In genomic region chr2:237600205-237600846, GRCh38 we compare ENCODE assay signal across 1 cellular context.
TF ChIP-seq lines count a peak whose summit lies in the region.

No MANE protein-coding gene starts in this region.

TF ChIP-seq in HepG2, 621 proteins besides CTCF, POLR2A, EP300 and RAD21 (continued from another document and continues in another):
- no peak for TF ChIP-seq ZNF781 (CRISPR knock-in tag; IDR thresholded peaks at IDR 0.05; ENCODE audit: borderline replicate concordance, not compliant biosample characterization)
- peak; percentile 74 for TF ChIP-seq ERF (CRISPR knock-in tag; IDR thresholded peaks at IDR 0.05)
- TF ChIP-seq HOMEZ (CRISPR knock-in tag; IDR thresholded peaks at IDR 0.05; ENCODE audit: low read depth), result no peak
- peak; percentile 45; the same call in 1 of the 2 replicates for TF ChIP-seq ARHGAP35 (CRISPR knock-in tag; IDR thresholded peaks at IDR 0.05; ENCODE audit: borderline replicate concordance)
- TF ChIP-seq IRF2 (CRISPR knock-in tag; IDR thresholded peaks at IDR 0.05), result peak; percentile 55
- no peak for TF ChIP-seq RARG (CRISPR knock-in tag; IDR thresholded peaks at IDR 0.05; ENCODE audit: low read depth)
- TF ChIP-seq ZNF563 (CRISPR knock-in tag; IDR thresholded peaks at IDR 0.05), result no peak
- peak; percentile 36 for TF ChIP-seq ZNF18 (CRISPR knock-in tag; IDR thresholded peaks at IDR 0.05; ENCODE audit: insufficient replicate concordance)
- peak; percentile 42; the same call in 1 of the 2 replicates for TF ChIP-seq MLX (CRISPR knock-in tag; IDR thresholded peaks at IDR 0.05)
- peak; percentile 33; the same call in 1 of the 2 replicates for TF ChIP-seq ZNF263 (CRISPR knock-in tag; IDR thresholded peaks at IDR 0.05)
- no peak for TF ChIP-seq ZFYVE20 (CRISPR knock-in tag; IDR thresholded peaks at IDR 0.05; ENCODE audit: borderline replicate concordance, low read depth)
- peak; percentile 26; the same call in 1 of the 2 replicates for TF ChIP-seq ZNF547 (CRISPR knock-in tag; IDR thresholded peaks at IDR 0.05)
- 0 out of 2 replicates have a peak, but pooled peaks have one; percentile 28 for TF ChIP-seq ZC3H13 (CRISPR knock-in tag; IDR thresholded peaks at IDR 0.05)
- no peak for TF ChIP-seq ONECUT2 (CRISPR knock-in tag; IDR thresholded peaks at IDR 0.05)
- TF ChIP-seq ZFP37 (CRISPR knock-in tag; IDR thresholded peaks at IDR 0.05; ENCODE audit: borderline replicate concordance), result 0 out of 2 replicates have a peak, but pooled peaks have one; percentile 81
- peak; percentile 52; the same call in 1 of the 2 replicates for TF ChIP-seq MYC (CRISPR knock-in tag; IDR thresholded peaks at IDR 0.05; ENCODE audit: borderline replicate concordance)
- 0 out of 2 replicates have a peak, but pooled peaks have one; percentile 29 for TF ChIP-seq SOX5 (CRISPR knock-in tag; IDR thresholded peaks at IDR 0.05; ENCODE audit: borderline replicate concordance)
- 0 out of 2 replicates have a peak, but pooled peaks have one; percentile 50 for TF ChIP-seq ZNF446 (CRISPR knock-in tag; IDR thresholded peaks at IDR 0.05)
- TF ChIP-seq ZNF580 (CRISPR knock-in tag; IDR thresholded peaks at IDR 0.05; ENCODE audit: borderline replicate concordance, low read depth), result peak; percentile 62; the same call in 1 of the 2 replicates
- no peak for TF ChIP-seq ZNF740 (CRISPR knock-in tag; IDR thresholded peaks at IDR 0.05)
- TF ChIP-seq CCAR2 (optimal IDR thresholded peaks at IDR 0.05; ENCODE audit: low read depth, low read length), result no peak
- 0 out of 2 replicates have a peak, but pooled peaks have one; percentile 46 for TF ChIP-seq ZNF709 (CRISPR knock-in tag; IDR thresholded peaks at IDR 0.05)
- no peak; the same call in 1 of the 2 replicates for TF ChIP-seq ZNF792 (CRISPR knock-in tag; IDR thresholded peaks at IDR 0.05)
- peak; percentile 12; the same call in 1 of the 2 replicates for TF ChIP-seq PATZ1 (CRISPR knock-in tag; IDR thresholded peaks at IDR 0.05)
- no peak for TF ChIP-seq ATF3 (CRISPR knock-in tag; IDR thresholded peaks at IDR 0.05)
- TF ChIP-seq ZSCAN21 (CRISPR knock-in tag; IDR thresholded peaks at IDR 0.05; ENCODE audit: borderline replicate concordance), result peak; percentile 72; the same call in 1 of the 2 replicates
- TF ChIP-seq ZNF567 (CRISPR knock-in tag; IDR thresholded peaks at IDR 0.05; ENCODE audit: borderline replicate concordance), result peak; percentile 28; the same call in 1 of the 2 replicates
- no peak for TF ChIP-seq ZKSCAN5 (CRISPR knock-in tag; IDR thresholded peaks at IDR 0.05)
- peak; percentile 45; the same call in 1 of the 2 replicates for TF ChIP-seq TARDBP (CRISPR knock-in tag; IDR thresholded peaks at IDR 0.05)
- TF ChIP-seq LCORL (IDR thresholded peaks at IDR 0.05), result no peak
- no peak; the same call in 1 of the 2 replicates for TF ChIP-seq LCORL (CRISPR knock-in tag; IDR thresholded peaks at IDR 0.05)
- TF ChIP-seq GABPA (IDR thresholded peaks at IDR 0.05; ENCODE audit: low read depth, low read length), result no peak
- TF ChIP-seq GABPA (CRISPR knock-in tag; IDR thresholded peaks at IDR 0.05; ENCODE audit: low read depth), result peak; percentile 65
- TF ChIP-seq SIN3A (IDR thresholded peaks at IDR 0.05; ENCODE audit: borderline replicate concordance, low read depth, low read length), result no peak
- TF ChIP-seq GATA4 (IDR thresholded peaks at IDR 0.05; ENCODE audit: borderline replicate concordance, low read depth), result no peak
- TF ChIP-seq ZNF44 (CRISPR knock-in tag; IDR thresholded peaks at IDR 0.05), result no peak
- peak; percentile 65; the same call in 1 of the 2 replicates for TF ChIP-seq YEATS4 (CRISPR knock-in tag; IDR thresholded peaks at IDR 0.05; ENCODE audit: borderline replicate concordance)
- TF ChIP-seq NFATC3 (CRISPR knock-in tag; IDR thresholded peaks at IDR 0.05), result 0 out of 2 replicates have a peak, but pooled peaks have one; percentile 27
- TF ChIP-seq ZBTB37 (CRISPR knock-in tag; IDR thresholded peaks at IDR 0.05), result no peak
- 0 out of 2 replicates have a peak, but pooled peaks have one; percentile 46 for TF ChIP-seq CC2D1A (CRISPR knock-in tag; IDR thresholded peaks at IDR 0.05)
- TF ChIP-seq ZNF274 (CRISPR knock-in tag; IDR thresholded peaks at IDR 0.05), result peak; percentile 65; the same call in 1 of the 2 replicates
- peak; percentile 67 for TF ChIP-seq HOXA5 (CRISPR knock-in tag; IDR thresholded peaks at IDR 0.05)
- peak; percentile 23; the same call in 1 of the 2 replicates for TF ChIP-seq YEATS2 (CRISPR knock-in tag; IDR thresholded peaks at IDR 0.05; ENCODE audit: borderline replicate concordance)
- peak; percentile 95 for TF ChIP-seq ZNF687 (CRISPR knock-in tag; IDR thresholded peaks at IDR 0.05)
- 0 out of 2 replicates have a peak, but pooled peaks have one; percentile 31 for TF ChIP-seq ZNF256 (CRISPR knock-in tag; conservative IDR thresholded peaks at IDR 0.05)
- TF ChIP-seq TAF1 (CRISPR knock-in tag; IDR thresholded peaks at IDR 0.05), result peak; percentile 7; the same call in 1 of the 2 replicates
- TF ChIP-seq ZSCAN31 (CRISPR knock-in tag; IDR thresholded peaks at IDR 0.05; ENCODE audit: low read depth), result peak; percentile 26; the same call in 1 of the 2 replicates
- TF ChIP-seq ZBTB4 (CRISPR knock-in tag; IDR thresholded peaks at IDR 0.05; ENCODE audit: borderline replicate concordance), result peak; percentile 55; the same call in 1 of the 2 replicates
- peak; percentile 80 for TF ChIP-seq ZSCAN9 (CRISPR knock-in tag; IDR thresholded peaks at IDR 0.05; ENCODE audit: borderline replicate concordance)
- peak; percentile 35; the same call in 1 of the 2 replicates for TF ChIP-seq FOXJ3 (CRISPR knock-in tag; IDR thresholded peaks at IDR 0.05; ENCODE audit: borderline replicate concordance)
